ENCODE assay signal across 8 cellular contexts in the genomic region with DNA sequence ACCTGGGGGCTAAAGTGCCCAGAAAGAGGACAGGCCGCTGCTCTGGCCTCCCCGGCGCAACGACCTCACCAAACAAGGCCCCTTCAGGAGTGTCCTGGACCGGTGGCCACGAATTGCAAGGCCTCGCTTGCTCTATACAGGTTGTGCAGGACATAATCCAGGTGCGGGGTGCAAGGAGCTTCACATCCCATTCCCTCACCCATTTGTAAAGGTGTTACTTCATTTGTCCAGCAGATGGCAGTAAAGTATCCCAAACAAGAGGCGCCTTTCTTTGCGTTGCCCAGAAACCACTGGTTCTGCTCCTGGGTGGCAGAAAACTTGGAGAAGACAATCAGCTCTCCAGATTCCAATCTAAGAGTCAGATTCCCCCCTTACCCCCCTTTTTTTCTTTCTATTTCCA. TPM values are rescaled to one million over a fixed set of nuclear protein-coding genes. Genes with fewer than 3 reads are reported as not detected.
DNase-seq lines count a peak whose midpoint lies in the region; ATAC-seq, FAIRE-seq and TF ChIP-seq lines count a peak whose summit lies in the region.

No MANE protein-coding gene starts in this region.

- H3K27ac Mint-ChIP-seq in activated CD8-positive, alpha-beta T cell treated with anti-CD3 and anti-CD28 coated beads for 36 hours, result no peak overlapping the region
- H3K27ac Mint-ChIP-seq in glutamatergic neuron (ENCODE audit: unreplicated experiment), result no peak overlapping the region

- POLR2A ChIA-PET in activated CD8-positive, alpha-beta T cell treated with anti-CD3 and anti-CD28 coated beads for 36 hours (lab: Charles Lee), result interaction anchor here (0.8 to 0.9 kb wide), 3 partner anchors 18 to 37 kb away, joined by 3 read pairs; no protein-coding TSS in a partner anchor

- H3K4me1 Mint-ChIP-seq in activated CD8-positive, alpha-beta T cell treated with anti-CD3 and anti-CD28 coated beads for 36 hours (ENCODE audit: low read depth), result no peaks in the 10 kb centered on the region
- H3K4me1 Mint-ChIP-seq in glutamatergic neuron (ENCODE audit: low read depth, unreplicated experiment), result peaks cover 11% of the 10 kb centered on the region

- no peaks in the 10 kb centered on the region for H3K36me3 Mint-ChIP-seq in activated CD8-positive, alpha-beta T cell treated with anti-CD3 and anti-CD28 coated beads for 36 hours (ENCODE audit: low read depth)
- peaks cover 5% of the 10 kb centered on the region for H3K36me3 Mint-ChIP-seq in glutamatergic neuron (ENCODE audit: unreplicated experiment)

- H3K9me3 Mint-ChIP-seq in activated CD8-positive, alpha-beta T cell treated with anti-CD3 and anti-CD28 coated beads for 36 hours, result no peaks in the 10 kb centered on the region
- peaks cover under 1% of the 10 kb centered on the region for H3K9me3 Mint-ChIP-seq in glutamatergic neuron (ENCODE audit: unreplicated experiment)

- peak; percentile 84 for FAIRE-seq in GM18507 (lab: Jason Lieb, UNC)

- intact Hi-C loops in activated CD8-positive, alpha-beta T cell treated with anti-CD3 and anti-CD28 coated beads for 36 hours (cut with micrococcal nuclease), result loop anchor here (1.0 kb wide), 2 partner anchors 183 to 222 kb away; no protein-coding TSS in a partner anchor
- intact Hi-C loops in posterior vena cava (cut with DNase I), result loop anchor here (2.0 to 10.0 kb wide), 4 partner anchors 104 to 222 kb away; no protein-coding TSS in a partner anchor

- CTCF ChIA-PET in activated CD8-positive, alpha-beta T cell treated with anti-CD3 and anti-CD28 coated beads for 36 hours (lab: Charles Lee), result interaction anchor here (0.7 to 20.6 kb wide), 54 partner anchors 9 to 241 kb away, joined by 3 to 942 read pairs (median 5); partner anchors contain the start of genes SYT13 and TP53I11

- ATAC-seq in activated CD8-positive, alpha-beta T cell treated with anti-CD3 and anti-CD28 coated beads for 36 hours, result peak; percentile 67
- no peak for ATAC-seq in HG03039 (IDR thresholded peaks at IDR 0.05; ENCODE audit: unreplicated experiment)
- no peak for ATAC-seq in GM19395 (IDR thresholded peaks at IDR 0.05; ENCODE audit: unreplicated experiment)

- peak; percentile 78 for TF ChIP-seq CTCF in activated CD8-positive, alpha-beta T cell treated with anti-CD3 and anti-CD28 coated beads for 36 hours (IDR thresholded peaks at IDR 0.05)
- TF ChIP-seq CTCF in glutamatergic neuron (IDR thresholded peaks at IDR 0.05; ENCODE audit: partially characterized antibody, unreplicated experiment), result peak; percentile 86

- DNase-seq in CMK (ENCODE audit: low read depth), result peak; percentile 44
- DNase-seq in GM18507 (ENCODE audit: extremely low spot score, insufficient read length, low read depth), result peak; percentile 23
- peak; percentile 63 for DNase-seq in NCI-H2196 treated with DMSO at 0.1 percent for 48 hours (lab: John Stamatoyannopoulos, UW; ENCODE audit: unreplicated experiment)
- peak; percentile 48 for DNase-seq in activated CD8-positive, alpha-beta T cell treated with anti-CD3 and anti-CD28 coated beads for 36 hours
- no peak for DNase-seq in glutamatergic neuron
- peak; percentile 71 for DNase-seq in posterior vena cava (ENCODE audit: low spot score)

- H3K27me3 Mint-ChIP-seq in activated CD8-positive, alpha-beta T cell treated with anti-CD3 and anti-CD28 coated beads for 36 hours, result peaks cover 27% of the 10 kb centered on the region
- H3K27me3 Mint-ChIP-seq in glutamatergic neuron (ENCODE audit: unreplicated experiment), result peaks cover 10% of the 10 kb centered on the region

- no peak overlapping the region for H3K4me3 Mint-ChIP-seq in activated CD8-positive, alpha-beta T cell treated with anti-CD3 and anti-CD28 coated beads for 36 hours
- no peak overlapping the region for H3K4me3 Mint-ChIP-seq in glutamatergic neuron (ENCODE audit: unreplicated experiment)

RNA-seq across cellular contexts. Expression of gene PRDM11, which starts 35.9 kb away (rescaled TPM):
- total RNA-seq in activated CD8-positive, alpha-beta T cell treated with anti-CD3 and anti-CD28 coated beads for 36 hours, result 1 to 10 TPM; 2.6 to 3.5 TPM
- total RNA-seq in glutamatergic neuron (ENCODE audit: unreplicated experiment) (7.5 TPM), posterior vena cava (10 to 100 TPM; 21.1 to 24.5 TPM)
